Comparison of ENCODE assay signal across 8 cellular contexts in genomic region chr2:162318280-162319222, GRCh38. TPM values are rescaled to one million over a fixed set of nuclear protein-coding genes. Genes with fewer than 3 reads are reported as not detected.
A peak's percentile ranks its signal among the peaks of the same experiment; 100 is the strongest.
DNase-seq lines count a peak whose midpoint lies in the region; ATAC-seq, FAIRE-seq and TF ChIP-seq lines count a peak whose summit lies in the region.

Gene IFIH1 (minus strand): TSS chr2:162318684. CDS start chr2:162318307, 377 bp downstream.

- H3K79me2 ChIP-seq in OCI-LY1 (ENCODE audit: insufficient read depth, low read length) (no peaks in the 10 kb centered on the region), endothelial cell of umbilical vein (ENCODE audit: control insufficient read depth, insufficient read depth, low read length) (no peaks in the 10 kb centered on the region)

- H3K9me3 ChIP-seq in CD8-positive, alpha-beta T cell (ENCODE audit: low read length) = no peaks in the 10 kb centered on the region
- H3K9me3 ChIP-seq in OCI-LY1 (ENCODE audit: low read length) (no peaks in the 10 kb centered on the region), endothelial cell of umbilical vein (replicated peaks; ENCODE audit: control insufficient read depth, insufficient read depth, low read length) (no peaks in the 10 kb centered on the region)

- peak; percentile 82 for ATAC-seq in CD8-positive, alpha-beta T cell
- ATAC-seq in GM19395 (IDR thresholded peaks at IDR 0.05; ENCODE audit: unreplicated experiment) (peak; percentile 84), HG03558 (IDR thresholded peaks at IDR 0.05; ENCODE audit: extremely low read depth, unreplicated experiment) (peak; percentile 60)

- H3K36me3 ChIP-seq in CD8-positive, alpha-beta T cell (ENCODE audit: insufficient read depth, low read length) = no peaks in the 10 kb centered on the region
- H3K36me3 ChIP-seq in OCI-LY1 (ENCODE audit: insufficient read depth, low read length) = no peaks in the 10 kb centered on the region
- no peaks in the 10 kb centered on the region for H3K36me3 ChIP-seq in endothelial cell of umbilical vein (ENCODE audit: control insufficient read depth in 2 of 2, extremely low read depth in 1 of 2, insufficient read depth in 2 of 2, low read length in 2 of 2)

- no peaks in the 10 kb centered on the region for H3K27me3 ChIP-seq in CD8-positive, alpha-beta T cell (ENCODE audit: insufficient read depth, low read length)
- H3K27me3 ChIP-seq in OCI-LY1 (ENCODE audit: insufficient read depth, low read length) = no peaks in the 10 kb centered on the region
- no peaks in the 10 kb centered on the region for H3K27me3 ChIP-seq in endothelial cell of umbilical vein (ENCODE audit: control insufficient read depth in 2 of 2, insufficient read depth in 2 of 2, low read length in 2 of 2)

- H3K27ac Mint-ChIP-seq in CD8-positive, alpha-beta T cell = peak within 1 kb of the TSS; percentile 99

- H3K27ac ChIP-seq in CD8-positive, alpha-beta T cell (ENCODE audit: low read depth, low read length) = peak within 1 kb of the TSS; percentile 92
- peak within 1 kb of the TSS; percentile 74 for H3K27ac ChIP-seq in OCI-LY1 (ENCODE audit: low read depth, low read length, poor library complexity, severe bottlenecking)
- peak within 1 kb of the TSS; percentile 43 for H3K27ac ChIP-seq in endothelial cell of umbilical vein (ENCODE audit: insufficient read depth, low read depth, low read length)

- H2AFZ ChIP-seq in OCI-LY1 (ENCODE audit: low read length) (peak within 1 kb of the TSS; percentile 57), endothelial cell of umbilical vein (ENCODE audit: low read depth, low read length) (peak within 1 kb of the TSS; percentile 98)

- TSS peak; percentile 73 for BruUV-seq in endothelial cell of umbilical vein (replicated peaks; lab: Mats Ljungman, UMichigan)

- POLR2A ChIA-PET in CD8-positive, alpha-beta T cell (lab: Charles Lee) = interaction anchor here (0.8 to 2.2 kb wide), 9 partner anchors 9 to 29 kb away, joined by 3 to 10 read pairs (median 4); partner anchors contain the start of gene GCA
- POLR2A ChIA-PET in endothelial cell of umbilical vein (lab: Charles Lee) = no interaction called here

- dilution Hi-C loops in endothelial cell of umbilical vein (cut with MboI; ENCODE audit: extremely low pct_ligation_motif_present, low sequenced_read_pairs) = no loop called here

- peak within 1 kb of the TSS; percentile 75 for H3K9ac ChIP-seq in OCI-LY1 (ENCODE audit: low read length)
- peak within 1 kb of the TSS; percentile 71 for H3K9ac ChIP-seq in endothelial cell of umbilical vein (replicated peaks; ENCODE audit: extremely low read depth, insufficient read depth, low read length)

- H3K4me3 ChIP-seq in CD8-positive, alpha-beta T cell (ENCODE audit: low read depth, low read length) = peak within 1 kb of the TSS; percentile 76
- H3K4me3 ChIP-seq in OCI-LY1 (ENCODE audit: low read depth, low read length, poor library complexity, severe bottlenecking) (peak within 1 kb of the TSS; percentile 76), endothelial cell of umbilical vein (replicated peaks in 1 of 3; ENCODE audit: insufficient read depth in 1 of 3, low read depth in 1 of 3, low read length in 3 of 3) (peak within 1 kb of the TSS; percentile 56 to 66 (median 59))

- no peak for TF ChIP-seq CTCF in CD8-positive, alpha-beta T cell (IDR thresholded peaks at IDR 0.05)
- TF ChIP-seq CTCF in OCI-LY1 (IDR thresholded peaks at IDR 0.05; ENCODE audit: low read length) (peak; percentile 15; the same call in 1 of the 2 replicates), endothelial cell of umbilical vein (IDR thresholded peaks at IDR 0.05; ENCODE audit: extremely low read depth in 1 of 2, insufficient read depth in 1 of 2, low read depth in 1 of 2, low read length in 2 of 2) (peak; percentile 22 to 48)

- intact Hi-C loops in CD8-positive, alpha-beta T cell (cut with DNase I, micrococcal nuclease) = loop anchor here in 1 of 2 experiments (1.0 to 10.0 kb wide), 4 partner anchors 16 to 1014 kb away; partner anchors contain the start of genes GCA and PSMD14
- intact Hi-C loops in endothelial cell of umbilical vein (cut with micrococcal nuclease) = no loop called here

- H3K9me2 ChIP-seq in OCI-LY1 (ENCODE audit: low read depth, low read length) = no peaks in the 10 kb centered on the region

- peak within 1 kb of the TSS; percentile 97 for H3K4me3 Mint-ChIP-seq in CD8-positive, alpha-beta T cell

- no peak for TF ChIP-seq POLR2A in endothelial cell of umbilical vein (IDR thresholded peaks at IDR 0.05; ENCODE audit: low read depth, low read length)

- CTCF ChIA-PET in CD8-positive, alpha-beta T cell (lab: Charles Lee) = interaction anchor here (1.0 to 4.3 kb wide), 10 partner anchors 8 to 37 kb away, joined by 3 to 27 read pairs (median 5); no protein-coding TSS in a partner anchor
- CTCF ChIA-PET in endothelial cell of umbilical vein (lab: Charles Lee) = interaction anchor here (0.8 to 3.6 kb wide), 9 partner anchors 10 to 165 kb away, joined by 3 to 22 read pairs (median 5); no protein-coding TSS in a partner anchor

- no peaks in the 10 kb centered on the region for H3F3A ChIP-seq in OCI-LY1 (ENCODE audit: insufficient read depth, low read length)

- H4K20me1 ChIP-seq in OCI-LY1 (ENCODE audit: insufficient read depth, low read length) (no peaks in the 10 kb centered on the region), endothelial cell of umbilical vein (replicated peaks; ENCODE audit: control insufficient read depth, extremely low read depth, insufficient read depth, low read length) (no peaks in the 10 kb centered on the region)

- no peaks in the 10 kb centered on the region for H3K27me3 Mint-ChIP-seq in CD8-positive, alpha-beta T cell (ENCODE audit: low read depth)

- H3K36me3 Mint-ChIP-seq in CD8-positive, alpha-beta T cell = peaks cover 16% of the 10 kb centered on the region

- peak; percentile 40 to 81 (median 64) for DNase-seq in CD8-positive, alpha-beta T cell
- DNase-seq in activated CD8-positive, alpha-beta memory T cell treated with anti-CD3 and anti-CD28 coated beads, Interleukin-2, amount 50 U/mL, for 48 hours = peak; percentile 80
- DNase-seq in endothelial cell of umbilical vein (ENCODE audit: low read depth, low spot score) (peak; percentile 88), midbrain (lab: John Stamatoyannopoulos, UW) (peak; percentile 81)
- DNase-seq in stimulated activated CD8-positive, alpha-beta memory T cell treated with anti-CD3 and anti-CD28 coated beads, Interleukin-2, amount 100 ng/mL, for 1 hour (ENCODE audit: low read depth in 2 of 2) = peak; percentile 36 to 48

- peaks cover 45% of the 10 kb centered on the region for H3K4me1 ChIP-seq in CD8-positive, alpha-beta T cell (ENCODE audit: insufficient read depth, low read length)
- H3K4me1 ChIP-seq in OCI-LY1 (ENCODE audit: insufficient read depth, low read length, severe bottlenecking) (peaks cover 40% of the 10 kb centered on the region), endothelial cell of umbilical vein (ENCODE audit: control insufficient read depth, extremely low read depth, insufficient read depth, low read length) (peaks cover 8% of the 10 kb centered on the region)

- H3K9me3 Mint-ChIP-seq in CD8-positive, alpha-beta T cell = no peaks in the 10 kb centered on the region

- FAIRE-seq in endothelial cell of umbilical vein (lab: Jason Lieb, UNC) = peak; percentile 75

- peaks cover 65% of the 10 kb centered on the region for H3K4me1 Mint-ChIP-seq in CD8-positive, alpha-beta T cell (ENCODE audit: low read depth)

- no peaks in the 10 kb centered on the region for H3K9me1 ChIP-seq in endothelial cell of umbilical vein (replicated peaks; ENCODE audit: control insufficient read depth, extremely low read depth, insufficient read depth, low read length)

- peak within 1 kb of the TSS; percentile 96 for H3K4me2 ChIP-seq in OCI-LY1 (ENCODE audit: low read length)
- H3K4me2 ChIP-seq in endothelial cell of umbilical vein (ENCODE audit: insufficient read depth, low read length) = peak within 1 kb of the TSS; percentile 70

TF ChIP-seq in endothelial cell of umbilical vein, 7 proteins besides CTCF, POLR2A, EP300 and RAD21:
- TF ChIP-seq GATA2 (IDR thresholded peaks at IDR 0.05; ENCODE audit: insufficient read depth, insufficient read length, low read depth, low read length) (no peak), MAX (IDR thresholded peaks at IDR 0.05; ENCODE audit: insufficient read depth, insufficient read length) (no peak), FOS (IDR thresholded peaks at IDR 0.05; ENCODE audit: borderline replicate concordance, insufficient read depth, low read length) (no peak), MYC (IDR thresholded peaks at IDR 0.05; ENCODE audit: low read depth, low read length) (no peak), POLR2AphosphoS5 (IDR thresholded peaks at IDR 0.05; ENCODE audit: insufficient read depth, low read depth, low read length) (no peak), EZH2 (IDR thresholded peaks at IDR 0.05; ENCODE audit: borderline replicate concordance, low read depth, low read length, severe bottlenecking) (no peak)

RNA-seq across cellular contexts. Expression of gene IFIH1, which starts in this region (rescaled TPM):
- total RNA-seq in CD8-positive, alpha-beta T cell = 10 to 100 TPM; 30.8 to 32.5 TPM
- 4.7 and 6.9 TPM in 2 replicates for total RNA-seq in endothelial cell of umbilical vein
- 1.2 and 1.3 TPM in 2 replicates for polyA plus RNA-seq in endothelial cell of umbilical vein
- polyA plus RNA-seq in endothelial cell of umbilical vein (2011; cell fraction: cytosol; rRNA removed) = 1.8 and 2.2 TPM in 2 replicates
- polyA plus RNA-seq in endothelial cell of umbilical vein (2011; cell fraction: nucleus; rRNA removed) = 4.5 and 4.6 TPM in 2 replicates
- polyA plus RNA-seq in endothelial cell of umbilical vein (2012) = 4.5 and 5.6 TPM in 2 replicates
- 1.00 and 1.7 TPM in 2 replicates for polyA minus RNA-seq in endothelial cell of umbilical vein
- polyA minus RNA-seq in endothelial cell of umbilical vein (2011; cell fraction: cytosol; rRNA and poly(A)+ RNA removed) = 1.4 TPM
- polyA minus RNA-seq in endothelial cell of umbilical vein (2011; cell fraction: nucleus; rRNA and poly(A)+ RNA removed) = 2.8 and 5.4 TPM in 2 replicates

Comparison
In these comparisons a context has a peak if more than half of its experiments do, and no peak if none do; other contexts are left out.
1. Peak in every context shown above with its lines: DNase-seq, ATAC-seq, H3K4me3 ChIP-seq and H3K27ac ChIP-seq.